ENCODE assay signal across 16 cellular contexts in the genomic region with DNA sequence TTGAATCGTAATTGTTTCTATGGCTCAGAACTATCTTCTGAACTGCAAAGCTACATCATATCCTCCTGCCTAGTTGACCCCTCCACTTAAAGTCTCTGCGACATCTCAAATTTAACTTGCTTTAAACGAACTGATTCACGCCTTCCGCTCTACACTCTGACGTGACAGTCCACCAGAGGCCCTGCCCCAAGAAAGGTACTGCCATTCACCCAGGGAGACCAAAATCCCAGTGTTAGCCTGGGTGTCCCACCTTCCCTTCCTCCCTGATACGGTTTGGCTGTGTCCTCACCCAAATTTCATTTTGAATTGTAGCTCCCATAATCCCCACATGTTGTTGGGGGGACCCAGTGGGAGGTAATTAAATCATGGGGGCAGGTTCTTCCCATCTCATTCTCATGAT.
A peak's percentile ranks its signal among the peaks of the same experiment; 100 is the strongest.
DNase-seq lines count a peak whose midpoint lies in the region; ATAC-seq and TF ChIP-seq lines count a peak whose summit lies in the region.
"Had no signal": no experiment of that assay in that cellular context is flagged by ENCODE, and none has a peak within 500 bp of the region (broad histone marks: within the 10 kb centered on the region; RNA-seq: fewer than 3 reads in every experiment).

No MANE protein-coding gene starts in this region.

- no peak for TF ChIP-seq EP300 in stomach (IDR thresholded peaks at IDR 0.05)

- no peaks in the 10 kb centered on the region for H3K36me3 ChIP-seq in HUES48 (ENCODE audit: control insufficient read depth, insufficient read depth, low read length)
- H3K36me3 ChIP-seq in mesodermal cell (ENCODE audit: control insufficient read depth, insufficient read depth, low read length): peaks cover 15% of the 10 kb centered on the region
- peaks cover 0 to 6% (median 0%) of the 10 kb centered on the region in 4 donors for H3K36me3 ChIP-seq in stomach
- no peaks in the 10 kb centered on the region for H3K36me3 ChIP-seq in MG63

- no peak overlapping the region for H3K9ac ChIP-seq in HUES48 (ENCODE audit: low read depth, low read length)

- 82 to 83% methylated on average over 6 of the region's 7 CpGs for WGBS in mesodermal cell (ENCODE audit: insufficient coverage in 2 of 2), 2 experiments
- WGBS in stomach, 5 donors: 66 to 83% (median 78%) methylated on average over 7 of the region's 7 CpGs

- TF ChIP-seq POLR2A in stomach (IDR thresholded peaks at IDR 0.05): no peak

- DNase-seq in ecto neural progenitor cell (ENCODE audit: low spot score) (peak; percentile 24), stomach (no peak), NCI-H1105 treated with DMSO at 0.1 percent for 48 hours (lab: John Stamatoyannopoulos, UW) (no peak), MG63 (no peak)
- DNase-seq: DMS153, H7, NCI-H1417 treated with DMSO at 0.1 percent for 48 hours, NCI-H2029 treated with DMSO at 0.1 percent for 48 hours, NCI-H82, PC-3 had no signal

- peaks cover 23% of the 10 kb centered on the region for H3K4me1 ChIP-seq in HUES48 (ENCODE audit: control insufficient read depth, insufficient read depth, low read length)
- peaks cover 36% of the 10 kb centered on the region for H3K4me1 ChIP-seq in mesodermal cell (ENCODE audit: control insufficient read depth, insufficient read depth, low read length, poor library complexity, severe bottlenecking)
- peaks cover 0 to 10% (median 0%) of the 10 kb centered on the region in 4 donors for H3K4me1 ChIP-seq in stomach

- no peaks in the 10 kb centered on the region for H3K9me3 ChIP-seq in HUES48 (ENCODE audit: control insufficient read depth, insufficient read depth, low read length)
- H3K9me3 ChIP-seq in mesodermal cell (ENCODE audit: control insufficient read depth, low read length): peaks cover 3% of the 10 kb centered on the region
- H3K9me3 ChIP-seq in stomach: no peaks in the 10 kb centered on the region
- no peaks in the 10 kb centered on the region for H3K9me3 ChIP-seq in MG63

- intact Hi-C loops in stomach (cut with DNase I; ENCODE audit: low total_unique reads): no loop called here

- H3K27ac ChIP-seq in HUES48 (ENCODE audit: low read depth, low read length) (peak overlapping the region; percentile 48), mesodermal cell (ENCODE audit: low read depth, low read length, severe bottlenecking) (peak overlapping the region; percentile 90), stomach (peak overlapping the region in 3 of 5 donors; percentile 25 to 73 (median 55))
- H3K27ac ChIP-seq: HL-60, RWPE1 had no signal

- H3K4me3 ChIP-seq in HUES48 (ENCODE audit: low read depth, low read length) (no peak overlapping the region), mesodermal cell (ENCODE audit: extremely low read depth, insufficient read depth, low read length, poor library complexity, severe bottlenecking) (no peak overlapping the region), stomach (no peak overlapping the region), MG63 (no peak overlapping the region)

- no peak for TF ChIP-seq CTCF in stomach (IDR thresholded peaks at IDR 0.05)

- ATAC-seq in HG03280 (IDR thresholded peaks at IDR 0.05; ENCODE audit: unreplicated experiment) (no peak), GM19463 (IDR thresholded peaks at IDR 0.05; ENCODE audit: unreplicated experiment) (no peak)
- ATAC-seq: PC-3 had no signal

- H3K27me3 ChIP-seq in HUES48 (ENCODE audit: control insufficient read depth, insufficient read depth, low read length) (no peaks in the 10 kb centered on the region), stomach (peaks cover 0 to 7% (median 0%) of the 10 kb centered on the region in 3 donors), MG63 (no peaks in the 10 kb centered on the region)
